ENCODE assay signal across 27 cellular contexts in the genomic region with DNA sequence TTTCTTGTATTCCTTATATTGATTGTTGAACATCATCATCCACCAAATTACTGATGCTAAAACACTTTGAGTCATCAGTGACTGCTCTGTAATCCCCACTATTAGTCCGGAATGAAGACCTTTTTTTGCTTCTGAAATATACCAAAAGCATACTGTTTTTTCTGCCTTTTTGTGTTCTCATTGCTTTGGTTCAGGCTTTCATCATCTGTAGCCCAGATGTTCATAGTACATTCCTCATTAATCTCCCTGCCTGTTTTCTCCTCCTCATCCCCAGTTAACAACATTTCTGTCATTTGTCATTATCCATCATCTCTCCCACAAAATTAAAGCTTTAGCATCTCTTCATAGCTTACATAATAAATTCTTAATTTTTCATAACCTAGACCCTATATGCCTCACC. TPM values are rescaled to one million over a fixed set of nuclear protein-coding genes. Genes with fewer than 3 reads are reported as not detected.
A peak's percentile ranks its signal among the peaks of the same experiment; 100 is the strongest.
DNase-seq lines count a peak whose midpoint lies in the region; ATAC-seq, FAIRE-seq and TF ChIP-seq lines count a peak whose summit lies in the region.
"Had no signal": no experiment of that assay in that cellular context is flagged by ENCODE, and none has a peak within 500 bp of the region (broad histone marks: within the 10 kb centered on the region; RNA-seq: fewer than 3 reads in every experiment).

No MANE protein-coding gene starts in this region.

- H3K4me2 ChIP-seq in HepG2 (ENCODE audit: low read depth, low read length), result no peak overlapping the region
- H3K4me2 ChIP-seq: A549, GM23338 had no signal

- peaks cover under 1% of the 10 kb centered on the region for H3K4me1 ChIP-seq in CD4-positive, alpha-beta memory T cell (ENCODE audit: insufficient read depth, low read length)
- H3K4me1 ChIP-seq in mesodermal cell (ENCODE audit: control insufficient read depth, insufficient read depth, low read length, poor library complexity, severe bottlenecking) (no peaks in the 10 kb centered on the region), HepG2 (ENCODE audit: insufficient read depth, low read length) (peaks cover 17% of the 10 kb centered on the region), HAP-1 (no peaks in the 10 kb centered on the region)
- H3K4me1 ChIP-seq: SJSA1 had no signal

- no TSS peak for BruUV-seq in HepG2 (replicated peaks; lab: Mats Ljungman, UMichigan)

- no peak for TF ChIP-seq RAD21 in HepG2 (CRISPR knock-in tag; IDR thresholded peaks at IDR 0.05)

- H3K4me3 Mint-ChIP-seq in CD4-positive, alpha-beta memory T cell, result no peak overlapping the region
- H3K4me3 Mint-ChIP-seq: B cell; CD8-positive, alpha-beta memory T cell; GM23338; H9 had no signal

- H3K9me3 ChIP-seq in CD4-positive, alpha-beta memory T cell (ENCODE audit: control insufficient read depth in 1 of 2, low read length in 2 of 2), result no peaks in the 10 kb centered on the region
- H3K9me3 ChIP-seq in mesodermal cell (ENCODE audit: control insufficient read depth, low read length) (no peaks in the 10 kb centered on the region), HepG2 (ENCODE audit: low read length) (no peaks in the 10 kb centered on the region), HAP-1 (no peaks in the 10 kb centered on the region)
- H3K9me3 ChIP-seq: A549, SJSA1 had no signal

- no peaks in the 10 kb centered on the region for H4K20me1 ChIP-seq in HepG2 (ENCODE audit: insufficient read depth, low read length)

- CTCF ChIA-PET in CD4-positive, alpha-beta memory T cell (lab: Charles Lee; ENCODE audit: partially characterized antibody), result no interaction called here
- CTCF ChIA-PET in HepG2 (lab: Yijun Ruan, JAX; ENCODE audit: low intra/inter-chr PET ratio, low total read pairs), result no interaction called here

- H3K4me3 ChIP-seq in AG10803 (ENCODE audit: low read length) (no peak overlapping the region), mesodermal cell (ENCODE audit: extremely low read depth, insufficient read depth, low read length, poor library complexity, severe bottlenecking) (no peak overlapping the region), HepG2 (replicated peaks in 1 of 3; ENCODE audit: insufficient read depth in 1 of 3, low read depth in 2 of 3, low read length in 3 of 3) (no peak overlapping the region), HAP-1 (no peak overlapping the region)
- no peak overlapping the region for H3K4me3 ChIP-seq in CD4-positive, alpha-beta memory T cell (ENCODE audit: low read length in 2 of 2)
- H3K4me3 ChIP-seq: A549, GM23338, SJSA1 had no signal

- DNase-seq in AG10803 (ENCODE audit: low read depth), result peak; percentile 45
- no peak for DNase-seq in CD4-positive, alpha-beta memory T cell
- DNase-seq in amniotic epithelial cell (ENCODE audit: low read depth), result peak; percentile 27
- no peak for DNase-seq in stimulated activated CD4-positive, alpha-beta T cell treated with anti-CD3 and anti-CD28 coated beads, Interleukin-2, amount 100 ng/mL, for 48 hours
- DNase-seq in HepG2 (ENCODE audit: low spot score), result no peak
- no peak for DNase-seq in HAP-1 (ENCODE audit: low spot score in 2 of 2)
- DNase-seq: CD8-positive, alpha-beta memory T cell; DMS 273 treated with DMSO at 0.1 percent for 48 hours; DMS79; GF-D8; H9; NCI-H1092; NCI-H1417 treated with DMSO at 0.1 percent for 48 hours; NCI-H1694 treated with DMSO at 0.1 percent for 48 hours; NCI-H2081; NCI-H2227 treated with DMSO at 0.1 percent for 48 hours; NCI-H510A; NCI-H69; Right ventricle myocardium superior; RPMI8226 had no signal

- H3K79me2 ChIP-seq in HepG2 (ENCODE audit: insufficient read depth, low read length), result peaks cover 36% of the 10 kb centered on the region

- peaks cover 7 to 26% (median 13%) of the 10 kb centered on the region in 4 donors for H3K4me1 Mint-ChIP-seq in CD4-positive, alpha-beta memory T cell

- 100% methylated on average over 1 of the region's 1 CpG for WGBS in mesodermal cell (ENCODE audit: insufficient coverage in 2 of 2), 2 experiments
- 92% methylated on average over 1 of the region's 1 CpG for WGBS in HepG2 (ENCODE audit: low lambda C conversion rate)

- FAIRE-seq in HepG2 (lab: Jason Lieb, UNC), result no peak
- FAIRE-seq: A549, GM18507 had no signal

- H3K36me3 ChIP-seq in CD4-positive, alpha-beta memory T cell (ENCODE audit: insufficient read depth, low read length), result peaks cover 11% of the 10 kb centered on the region
- H3K36me3 ChIP-seq in mesodermal cell (ENCODE audit: control insufficient read depth, insufficient read depth, low read length), result peaks cover 38% of the 10 kb centered on the region
- H3K36me3 ChIP-seq in HepG2 (replicated peaks in 1 of 2; ENCODE audit: control insufficient read depth in 1 of 2, insufficient read depth in 2 of 2, low read length in 2 of 2), result peaks cover 4 to 30% of the 10 kb centered on the region in 2 experiments; a peak in 4 of 5 replicates
- H3K36me3 ChIP-seq in HAP-1 (replicated peaks), result peaks cover 25% of the 10 kb centered on the region

- H3K9ac ChIP-seq in HepG2 (ENCODE audit: insufficient read depth, low read depth, low read length), result no peak overlapping the region

- POLR2A ChIA-PET in CD4-positive, alpha-beta memory T cell (lab: Charles Lee; ENCODE audit: partially characterized antibody), result no interaction called here
- POLR2A ChIA-PET in HepG2 (lab: Yijun Ruan, JAX), result no interaction called here

- peak overlapping the region in 4 of 7 donors; percentile 1 to 57 (median 32) for H3K27ac Mint-ChIP-seq in CD4-positive, alpha-beta memory T cell
- H3K27ac Mint-ChIP-seq: B cell, GM23338, H9 had no signal

- no peak overlapping the region for H2AFZ ChIP-seq in HepG2 (ENCODE audit: low read length)
- H2AFZ ChIP-seq: GM23338 had no signal

- TF ChIP-seq EP300 in HepG2 (IDR thresholded peaks at IDR 0.05; ENCODE audit: low read depth in 2 of 2, low read length in 2 of 2), result no peak
- TF ChIP-seq EP300 in HepG2 (CRISPR knock-in tag; IDR thresholded peaks at IDR 0.05; ENCODE audit: borderline replicate concordance), result no peak

- H3K27me3 Mint-ChIP-seq in CD4-positive, alpha-beta memory T cell, result no peaks in the 10 kb centered on the region
- H3K27me3 Mint-ChIP-seq: B cell; CD8-positive, alpha-beta memory T cell had no signal

- no peak for TF ChIP-seq POLR2A in HepG2 (IDR thresholded peaks at IDR 0.05; ENCODE audit: insufficient read depth in 1 of 2, low read depth in 2 of 2, low read length in 2 of 2)

- H3K36me3 Mint-ChIP-seq in CD4-positive, alpha-beta memory T cell, result peaks cover 35 to 42% of the 10 kb centered on the region in 2 donors

- in situ Hi-C loops in HepG2 (cut with HindIII; ENCODE audit: extremely low pct_ligation_motif_present, low pct_unique_long_range_greater_than_20kb), result no loop called here
- in situ Hi-C loops in HAP-1 (cut with MboI; ENCODE audit: low sequenced_read_pairs), result no loop called here

- TF ChIP-seq CTCF in AG10803 (conservative IDR thresholded peaks at IDR 0.05; ENCODE audit: low read length), result no peak
- no peak for TF ChIP-seq CTCF in HepG2 (CRISPR knock-in tag; IDR thresholded peaks at IDR 0.05)

- intact Hi-C loops in CD4-positive, alpha-beta memory T cell (cut with micrococcal nuclease), result no loop called here
- intact Hi-C loops in HepG2 (cut with micrococcal nuclease; ENCODE audit: unreplicated experiment), result no loop called here

- H3K27ac ChIP-seq in CD4-positive, alpha-beta memory T cell (ENCODE audit: low read depth, low read length), result no peak overlapping the region
- H3K27ac ChIP-seq in mesodermal cell (ENCODE audit: low read depth, low read length, severe bottlenecking) (peak overlapping the region; percentile 42), HepG2 (ENCODE audit: extremely low read length, insufficient read depth, low read length) (no peak overlapping the region)
- H3K27ac ChIP-seq: A549, C4-2B, SJSA1 had no signal

- ATAC-seq in HepG2, result no peak
- ATAC-seq: A549, GM23338 had no signal

- no peaks in the 10 kb centered on the region for H3K27me3 ChIP-seq in CD4-positive, alpha-beta memory T cell (ENCODE audit: insufficient read depth, low read length)
- no peaks in the 10 kb centered on the region for H3K27me3 ChIP-seq in HepG2 (ENCODE audit: control insufficient read depth in 1 of 2, insufficient read depth in 2 of 2, low read length in 2 of 2)
- H3K27me3 ChIP-seq in HAP-1 (ENCODE audit: low read depth), result no peaks in the 10 kb centered on the region
- H3K27me3 ChIP-seq: SJSA1 had no signal

- peaks cover 0 to 2% (median 0%) of the 10 kb centered on the region in 8 donors for H3K9me3 Mint-ChIP-seq in CD4-positive, alpha-beta memory T cell
- H3K9me3 Mint-ChIP-seq: CD8-positive, alpha-beta memory T cell; GM23338 had no signal

RNA-seq across cellular contexts. Expression of gene CEP57, which starts 9.2 kb away (rescaled TPM):
- 10 to 100 TPM; 76.0 to 78.9 TPM for total RNA-seq in CD4-positive, alpha-beta memory T cell
- 10 to 100 TPM; 39.0 to 63.9 TPM for polyA plus RNA-seq in CD4-positive, alpha-beta memory T cell
- polyA plus RNA-seq in mesodermal cell (2013, experiment 1 of 2), result 56.9 TPM
- 70.4 TPM for polyA plus RNA-seq in mesodermal cell (2013, experiment 2 of 2)
- total RNA-seq in HepG2 (2016; rRNA removed; fragmentation: Illumina TruSeq; extraction: Trizol), result 59.4 and 85.6 TPM in 2 replicates
- 25.7 and 26.4 TPM in 2 replicates for total RNA-seq in HepG2 (2016; cell fraction: cytosol; rRNA removed; fragmentation: Illumina TruSeq; extraction: Trizol; ENCODE audit: low read depth)
- total RNA-seq in HepG2 (2016; cell fraction: insoluble cytoplasmic fraction; rRNA removed; fragmentation: Illumina TruSeq; extraction: Trizol), result 57.5 and 82.6 TPM in 2 replicates
- 51.6 and 56.5 TPM in 2 replicates for total RNA-seq in HepG2 (2016; cell fraction: membrane; rRNA removed; fragmentation: Illumina TruSeq; extraction: Trizol)
- total RNA-seq in HepG2 (2016; cell fraction: nucleus; rRNA removed; fragmentation: Illumina TruSeq; extraction: Trizol), result 52.8 and 61.0 TPM in 2 replicates
- 23.5 and 34.3 TPM in 2 replicates for polyA plus RNA-seq in HepG2 (2011; rRNA removed)
- polyA plus RNA-seq in HepG2 (2011; cell fraction: cytosol; rRNA removed), result 15.9 and 16.2 TPM in 2 replicates
- polyA plus RNA-seq in HepG2 (2011; cell fraction: nucleus; rRNA removed), result 20.6 and 21.8 TPM in 2 replicates
- polyA plus RNA-seq in HepG2 (2012), result 30.9 and 39.6 TPM in 2 replicates
- polyA plus RNA-seq in HepG2 (2016; cell fraction: cytosol; fragmentation: Illumina TruSeq; extraction: Trizol; ENCODE audit: low read depth), result 11.9 and 12.0 TPM in 2 replicates
- polyA plus RNA-seq in HepG2 (2016; cell fraction: insoluble cytoplasmic fraction; fragmentation: Illumina TruSeq; extraction: Trizol; ENCODE audit: low read depth), result 57.6 and 58.2 TPM in 2 replicates
- polyA plus RNA-seq in HepG2 (2016; cell fraction: membrane; fragmentation: Illumina TruSeq; extraction: Trizol; ENCODE audit: low read depth), result 25.3 and 27.9 TPM in 2 replicates
- polyA plus RNA-seq in HepG2 (2016; cell fraction: nucleus; fragmentation: Illumina TruSeq; extraction: Trizol; ENCODE audit: insufficient read depth, low read depth), result 66.5 and 71.4 TPM in 2 replicates
- polyA minus RNA-seq in HepG2 (2011; rRNA and poly(A)+ RNA removed; ENCODE audit: low replicate concordance), result 14.1 and 31.3 TPM in 2 replicates
- polyA minus RNA-seq in HepG2 (2011; cell fraction: cytosol; rRNA and poly(A)+ RNA removed), result 26.5 and 27.4 TPM in 2 replicates
- 61.5 and 63.7 TPM in 2 replicates for polyA minus RNA-seq in HepG2 (2011; cell fraction: nucleus; rRNA and poly(A)+ RNA removed)

RNA-seq across cellular contexts. Expression of gene FAM76B, which starts 9.9 kb away (rescaled TPM):
- 10 to 100 TPM; 58.0 to 60.5 TPM for total RNA-seq in CD4-positive, alpha-beta memory T cell
- polyA plus RNA-seq in CD4-positive, alpha-beta memory T cell, result 10 to 100 TPM; 10.3 to 15.5 TPM
- 31.6 TPM for polyA plus RNA-seq in mesodermal cell (2013, experiment 1 of 2)
- 34.8 TPM for polyA plus RNA-seq in mesodermal cell (2013, experiment 2 of 2)
- total RNA-seq in HepG2 (2016; rRNA removed; fragmentation: Illumina TruSeq; extraction: Trizol), result 21.7 and 24.2 TPM in 2 replicates
- 4.1 and 6.2 TPM in 2 replicates for total RNA-seq in HepG2 (2016; cell fraction: cytosol; rRNA removed; fragmentation: Illumina TruSeq; extraction: Trizol; ENCODE audit: low read depth)
- total RNA-seq in HepG2 (2016; cell fraction: insoluble cytoplasmic fraction; rRNA removed; fragmentation: Illumina TruSeq; extraction: Trizol), result 15.2 and 24.9 TPM in 2 replicates
- 9.1 TPM in 2 replicates for total RNA-seq in HepG2 (2016; cell fraction: membrane; rRNA removed; fragmentation: Illumina TruSeq; extraction: Trizol)
- total RNA-seq in HepG2 (2016; cell fraction: nucleus; rRNA removed; fragmentation: Illumina TruSeq; extraction: Trizol), result 49.9 TPM in 2 replicates
- polyA plus RNA-seq in HepG2 (2011; rRNA removed), result 18.6 and 20.2 TPM in 2 replicates
- polyA plus RNA-seq in HepG2 (2011; cell fraction: cytosol; rRNA removed), result 4.3 and 6.4 TPM in 2 replicates
- polyA plus RNA-seq in HepG2 (2011; cell fraction: nucleus; rRNA removed), result 49.1 and 51.0 TPM in 2 replicates
- polyA plus RNA-seq in HepG2 (2012), result 12.3 and 18.0 TPM in 2 replicates
- 1.9 and 2.3 TPM in 2 replicates for polyA plus RNA-seq in HepG2 (2016; cell fraction: cytosol; fragmentation: Illumina TruSeq; extraction: Trizol; ENCODE audit: low read depth)
- polyA plus RNA-seq in HepG2 (2016; cell fraction: insoluble cytoplasmic fraction; fragmentation: Illumina TruSeq; extraction: Trizol; ENCODE audit: low read depth), result 12.4 and 15.7 TPM in 2 replicates
- 4.7 and 7.0 TPM in 2 replicates for polyA plus RNA-seq in HepG2 (2016; cell fraction: membrane; fragmentation: Illumina TruSeq; extraction: Trizol; ENCODE audit: low read depth)
- 62.3 and 70.8 TPM in 2 replicates for polyA plus RNA-seq in HepG2 (2016; cell fraction: nucleus; fragmentation: Illumina TruSeq; extraction: Trizol; ENCODE audit: insufficient read depth, low read depth)
- polyA minus RNA-seq in HepG2 (2011; rRNA and poly(A)+ RNA removed; ENCODE audit: low replicate concordance), result 5.3 and 9.7 TPM in 2 replicates
- polyA minus RNA-seq in HepG2 (2011; cell fraction: cytosol; rRNA and poly(A)+ RNA removed), result 8.6 and 9.7 TPM in 2 replicates
- polyA minus RNA-seq in HepG2 (2011; cell fraction: nucleus; rRNA and poly(A)+ RNA removed), result 79.7 and 93.4 TPM in 2 replicates

Comparison
In these comparisons a context has a peak if more than half of its experiments do, and no peak if none do; other contexts are left out.
1. DNase-seq: peak in AG10803 (single experiment) and amniotic epithelial cell (single experiment); none in CD4-positive, alpha-beta memory T cell (0 of 5), stimulated activated CD4-positive, alpha-beta T cell treated with anti-CD3 and anti-CD28 coated beads, Interleukin-2, amount 100 ng/mL, for 48 hours (0 of 2), HepG2 (single experiment) and HAP-1 (0 of 2).